In genomic region chr1:202349263-202349928, GRCh38 we compare ENCODE assay signal across 9 cellular contexts. TPM values are rescaled to one million over a fixed set of nuclear protein-coding genes. Genes with fewer than 3 reads are reported as not detected.
DNase-seq lines count a peak whose midpoint lies in the region; ATAC-seq, FAIRE-seq and TF ChIP-seq lines count a peak whose summit lies in the region.
"Had no signal": no experiment of that assay in that cellular context is flagged by ENCODE, and none has a peak within 500 bp of the region (broad histone marks: within the 10 kb centered on the region; RNA-seq: fewer than 3 reads in every experiment).

No MANE protein-coding gene starts in this region.

- no peak for FAIRE-seq in GM12891 (lab: Jason Lieb, UNC)
- FAIRE-seq: islet of Langerhans had no signal

- no peaks in the 10 kb centered on the region for H3K9me3 Mint-ChIP-seq in activated T-cell treated with anti-CD3 and anti-CD28 coated beads, Interleukin-2, amount 50 U/mL, for 72 hours
- H3K9me3 Mint-ChIP-seq in activated naive CD8-positive, alpha-beta T cell (ENCODE audit: low read depth): no peaks in the 10 kb centered on the region

- H3K27me3 ChIP-seq in MM.1S (replicated peaks; ENCODE audit: insufficient read depth, low read length) (no peaks in the 10 kb centered on the region), heart left ventricle (no peaks in the 10 kb centered on the region)

- peak overlapping the region; percentile 89 to 97 for H3K4me3 Mint-ChIP-seq in activated T-cell treated with anti-CD3 and anti-CD28 coated beads, Interleukin-2, amount 50 U/mL, for 72 hours
- peak overlapping the region; percentile 92 for H3K4me3 Mint-ChIP-seq in activated naive CD8-positive, alpha-beta T cell

- H3K27me3 Mint-ChIP-seq in activated T-cell treated with anti-CD3 and anti-CD28 coated beads, Interleukin-2, amount 50 U/mL, for 72 hours (ENCODE audit: low read depth): no peaks in the 10 kb centered on the region
- H3K27me3 Mint-ChIP-seq in activated naive CD8-positive, alpha-beta T cell: no peaks in the 10 kb centered on the region

- H3K4me2 ChIP-seq in MM.1S (ENCODE audit: low read depth, low read length): peak overlapping the region; percentile 79

- H3K4me1 ChIP-seq in MM.1S (ENCODE audit: low read length) (peaks cover 16% of the 10 kb centered on the region), heart left ventricle (peaks cover 0 to 30% (median 15%) of the 10 kb centered on the region in 12 donors)

- intact Hi-C loops in heart left ventricle (cut with DNase I): loop anchor here in 9 of 10 donors (5.0 to 10.0 kb wide), 9 partner anchors 63 to 368 kb away; partner anchors contain the start of gene SYT2 (in 2 of the 9)

- no peak for ATAC-seq in activated T-cell treated with anti-CD3 and anti-CD28 coated beads, Interleukin-2, amount 50 U/mL, for 72 hours (replicated peaks in 1 of 2)
- peak in 2 of 4 donors; percentile 3 to 6 for ATAC-seq in heart left ventricle

- peaks cover 1 to 3% of the 10 kb centered on the region in 2 donors for H3K36me3 Mint-ChIP-seq in activated T-cell treated with anti-CD3 and anti-CD28 coated beads, Interleukin-2, amount 50 U/mL, for 72 hours (ENCODE audit: insufficient read depth in 2 of 2)
- no peaks in the 10 kb centered on the region for H3K36me3 Mint-ChIP-seq in activated naive CD8-positive, alpha-beta T cell

- H3K27ac ChIP-seq in MM.1S (ENCODE audit: low read length) (peak overlapping the region; percentile 79; the same call in 1 of the 2 replicates), heart left ventricle (peak overlapping the region; percentile 80 to 98 (median 92))

- H3K36me3 ChIP-seq in MM.1S (replicated peaks; ENCODE audit: insufficient read depth, low read length) (no peaks in the 10 kb centered on the region), heart left ventricle (no peaks in the 10 kb centered on the region)

- H3K4me3 ChIP-seq in MM.1S (ENCODE audit: low read length) (peak overlapping the region; percentile 88), heart left ventricle (peak overlapping the region; percentile 75 to 98 (median 90))

- H3K9me3 ChIP-seq in MM.1S (replicated peaks; ENCODE audit: insufficient read depth, low read length) (no peaks in the 10 kb centered on the region), heart left ventricle (no peaks in the 10 kb centered on the region)

- no peak for TF ChIP-seq CTCF in MM.1S (IDR thresholded peaks at IDR 0.05; ENCODE audit: low read length)
- TF ChIP-seq CTCF in heart left ventricle (IDR thresholded peaks at IDR 0.05): no peak

- peak overlapping the region; percentile 78 for H2AFZ ChIP-seq in MM.1S (ENCODE audit: low read length)

- H3K27ac Mint-ChIP-seq in activated T-cell treated with anti-CD3 and anti-CD28 coated beads, Interleukin-2, amount 50 U/mL, for 72 hours: peak overlapping the region; percentile 22
- H3K27ac Mint-ChIP-seq in activated naive CD8-positive, alpha-beta T cell: peak overlapping the region; percentile 62

- peaks cover 58% of the 10 kb centered on the region for H3K79me2 ChIP-seq in MM.1S (ENCODE audit: low read length)

- no peaks in the 10 kb centered on the region for H4K20me1 ChIP-seq in MM.1S (ENCODE audit: insufficient read depth, low read length)

- 4 to 6% (median 6%) methylated on average over 10 of the region's 10 CpGs for whole genome bisulfite sequencing in heart left ventricle, 4 donors

- no peaks in the 10 kb centered on the region for H3K9me2 ChIP-seq in MM.1S (replicated peaks; ENCODE audit: insufficient read depth, low read length)

- H3F3A ChIP-seq in MM.1S (ENCODE audit: insufficient read depth, low read length): no peaks in the 10 kb centered on the region

- no peak for TF ChIP-seq POLR2A in heart left ventricle (IDR thresholded peaks at IDR 0.05)
- no peak for TF ChIP-seq POLR2A in GM12891 (IDR thresholded peaks at IDR 0.05; ENCODE audit: low read depth, low read length)

- H3K9ac ChIP-seq in MM.1S (ENCODE audit: low read length): peak overlapping the region; percentile 89

- DNase-seq in activated T-cell treated with anti-CD3 and anti-CD28 coated beads, Interleukin-2, amount 50 U/mL, for 72 hours: no peak
- DNase-seq in activated T-cell treated with anti-CD3 and anti-CD28 coated beads, Interleukin-2, amount 50 U/mL, for 1 hour: no peak
- DNase-seq in MM.1S: peak; percentile 52
- DNase-seq in heart left ventricle: no peak
- peak; percentile 68 for DNase-seq in pons (ENCODE audit: low spot score)
- no peak for DNase-seq in GM12891 (ENCODE audit: insufficient read length, low spot score)
- no peak for DNase-seq in GF-D8 (lab: John Stamatoyannopoulos, UW)

- H3K4me1 Mint-ChIP-seq in activated T-cell treated with anti-CD3 and anti-CD28 coated beads, Interleukin-2, amount 50 U/mL, for 72 hours (ENCODE audit: low read depth): peaks cover 37% of the 10 kb centered on the region
- peaks cover 29% of the 10 kb centered on the region for H3K4me1 Mint-ChIP-seq in activated naive CD8-positive, alpha-beta T cell (ENCODE audit: low read depth)

TF ChIP-seq in GM12891, 5 proteins besides CTCF, POLR2A, EP300 and RAD21:
- TF ChIP-seq POU2F2 (IDR thresholded peaks at IDR 0.05; ENCODE audit: low read depth, low read length): no peak
- no peak for TF ChIP-seq POLR2AphosphoS5 (IDR thresholded peaks at IDR 0.05; ENCODE audit: low read depth, low read length)
- TF ChIP-seq PAX5 (IDR thresholded peaks at IDR 0.05; ENCODE audit: insufficient read depth, low read length, severe bottlenecking): no peak

RNA-seq across cellular contexts. Expression of gene PPP1R12B, which starts 0.9 kb away (rescaled TPM):
- 10 to 100 TPM; 17.6 to 27.0 TPM for total RNA-seq in activated T-cell treated with anti-CD3 and anti-CD28 coated beads, Interleukin-2, amount 50 U/mL, for 72 hours
- total RNA-seq in heart left ventricle: 100 to 1,000 TPM; 368 to 972 (median 618) TPM
- 100 to 1,000 TPM in 1 of 2 donors, 10 to 100 TPM in 1; 49.9 to 108 TPM for polyA plus RNA-seq in heart left ventricle
- polyA plus RNA-seq in GM12891 (2012; ENCODE audit: low read depth, missing spikeins): 1.1 TPM

RNA-seq across cellular contexts. Expression of gene UBE2T, which starts 7.7 kb away (rescaled TPM):
- 10 to 100 TPM; 43.6 to 58.1 TPM for total RNA-seq in activated T-cell treated with anti-CD3 and anti-CD28 coated beads, Interleukin-2, amount 50 U/mL, for 72 hours
- 10 to 100 TPM in 5 of 9 donors, 1 to 10 TPM in 4; 8.6 to 18.9 (median 10.7) TPM for total RNA-seq in heart left ventricle
- polyA plus RNA-seq in heart left ventricle: 10 to 100 TPM in 1 of 2 donors, 1 to 10 TPM in 1; 6.9 to 47.8 TPM
- 53.0 TPM for polyA plus RNA-seq in GM12891 (2012; ENCODE audit: low read depth, missing spikeins)

Comparison
In these comparisons a context has a peak if more than half of its experiments do, and no peak if none do; other contexts are left out.
1. DNase-seq: peak in MM.1S (single experiment) and pons (single experiment); none in activated T-cell treated with anti-CD3 and anti-CD28 coated beads, Interleukin-2, amount 50 U/mL, for 72 hours (0 of 2), activated T-cell treated with anti-CD3 and anti-CD28 coated beads, Interleukin-2, amount 50 U/mL, for 1 hour (single experiment), heart left ventricle (0 of 5), GM12891 (single experiment) and GF-D8 (single experiment).
2. RNA of gene PPP1R12B, which starts 0.9 kb away (total RNA-seq): 368 to 972 TPM in heart left ventricle; 17.6 to 27.0 TPM in activated T-cell treated with anti-CD3 and anti-CD28 coated beads, Interleukin-2, amount 50 U/mL, for 72 hours; every median in the first group is over 10 times any median in the second.